In the genomic region with DNA sequence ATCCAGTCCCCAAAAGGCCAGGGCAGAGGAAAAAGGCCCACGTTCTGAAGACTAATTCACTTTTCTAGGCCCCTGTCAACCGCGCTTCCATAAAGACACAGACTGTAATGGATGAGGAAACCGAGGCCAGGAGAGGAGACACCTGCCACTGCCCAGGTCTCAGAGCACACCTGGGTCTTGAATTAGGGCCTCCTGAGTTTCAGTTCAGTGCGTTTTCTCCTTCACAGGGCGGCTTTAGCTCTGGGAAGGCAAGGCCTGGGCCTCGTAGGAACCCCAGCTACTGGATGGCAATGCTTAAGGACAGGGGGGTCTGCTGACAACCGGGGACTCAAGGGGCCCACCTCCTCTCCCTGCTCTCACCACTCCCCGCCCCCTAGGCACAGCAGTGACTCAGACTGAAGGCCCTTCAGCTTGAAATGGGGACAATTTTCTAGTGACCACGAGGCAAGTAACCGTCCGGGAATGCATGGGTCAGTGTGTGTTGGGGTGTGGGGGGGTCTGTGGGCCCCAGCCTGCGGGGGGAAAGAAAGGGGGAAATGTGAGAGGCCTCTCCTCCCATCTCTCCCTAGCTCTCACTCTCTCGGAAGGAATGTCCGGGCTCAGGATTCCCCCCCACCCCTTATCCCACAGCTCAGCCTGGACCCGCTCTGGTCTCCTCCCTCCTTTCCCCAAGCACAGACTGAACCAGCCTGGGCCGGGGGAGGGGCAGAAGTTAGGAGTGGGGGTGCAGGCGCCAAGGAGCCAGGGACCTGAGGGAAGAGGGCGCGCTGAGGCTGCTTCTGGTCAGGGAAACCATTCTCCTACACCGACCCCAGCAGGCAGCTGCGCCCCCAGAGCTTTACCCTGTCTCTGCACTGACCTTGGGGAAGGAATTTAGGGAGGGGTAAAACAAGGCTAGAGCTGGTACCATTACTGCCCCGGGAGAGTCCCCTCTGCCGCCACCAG, we compare ENCODE assay signal across 7 cellular contexts. TPM values are rescaled to one million over a fixed set of nuclear protein-coding genes. Genes with fewer than 3 reads are reported as not detected.
DNase-seq lines count a peak whose midpoint lies in the region; ATAC-seq and TF ChIP-seq lines count a peak whose summit lies in the region.

No MANE protein-coding gene starts in this region.

- DNase-seq in H7 (peak; percentile 93), activated B cell treated with CpG ODN at 0.5 μM for 24 hours (no peak), hepatocyte (ENCODE audit: low spot score) (peak; percentile 85), NCI-H748 (lab: John Stamatoyannopoulos, UW; ENCODE audit: unreplicated experiment) (no peak)
- DNase-seq in stimulated activated naive B cell treated with anti-CD40 and anti-IgM and Interleukin-4, amounts not matched to agents 10 μg/mL and 1 μg/mL and 100 μg/mL, for 72 hours, result no peak

- H3K27me3 ChIP-seq in H7 (ENCODE audit: control insufficient read depth, insufficient read depth, low read length) (no peaks in the 10 kb centered on the region), hepatocyte (no peaks in the 10 kb centered on the region)

- peak overlapping the region; percentile 62 for H3K4me3 Mint-ChIP-seq in activated B cell treated with CpG ODN at 0.5 μM for 24 hours
- peak overlapping the region; percentile 69 to 83 for H3K4me3 Mint-ChIP-seq in stimulated activated naive B cell treated with anti-CD40 and anti-IgM and Interleukin-4, amounts not matched to agents 10 μg/mL and 1 μg/mL and 100 μg/mL, for 72 hours

- H3K36me3 ChIP-seq in H7 (replicated peaks; ENCODE audit: control insufficient read depth, insufficient read depth, low read length) (no peaks in the 10 kb centered on the region), hepatocyte (replicated peaks; ENCODE audit: insufficient read depth, low read depth) (no peaks in the 10 kb centered on the region)

- no peaks in the 10 kb centered on the region for H4K20me1 ChIP-seq in hepatocyte (ENCODE audit: insufficient read depth, poor library complexity, severe bottlenecking)

- peak overlapping the region; percentile 96 for H3K27ac ChIP-seq in hepatocyte

- no peaks in the 10 kb centered on the region for H3K36me3 Mint-ChIP-seq in activated B cell treated with CpG ODN at 0.5 μM for 24 hours (ENCODE audit: low read depth)
- no peaks in the 10 kb centered on the region for H3K36me3 Mint-ChIP-seq in stimulated activated naive B cell treated with anti-CD40 and anti-IgM and Interleukin-4, amounts not matched to agents 10 μg/mL and 1 μg/mL and 100 μg/mL, for 72 hours

- TF ChIP-seq CTCF in activated B cell treated with CpG ODN at 0.5 μM for 24 hours (IDR thresholded peaks at IDR 0.05) (no peak), hepatocyte (IDR thresholded peaks at IDR 0.05; ENCODE audit: poor library complexity) (no peak)

- H3K27ac Mint-ChIP-seq in activated B cell treated with CpG ODN at 0.5 μM for 24 hours, result no peak overlapping the region
- no peak overlapping the region for H3K27ac Mint-ChIP-seq in stimulated activated naive B cell treated with anti-CD40 and anti-IgM and Interleukin-4, amounts not matched to agents 10 μg/mL and 1 μg/mL and 100 μg/mL, for 72 hours

- no peak overlapping the region for H2AFZ ChIP-seq in hepatocyte

- H3K9me3 Mint-ChIP-seq in activated B cell treated with CpG ODN at 0.5 μM for 24 hours, result no peaks in the 10 kb centered on the region
- no peaks in the 10 kb centered on the region for H3K9me3 Mint-ChIP-seq in stimulated activated naive B cell treated with anti-CD40 and anti-IgM and Interleukin-4, amounts not matched to agents 10 μg/mL and 1 μg/mL and 100 μg/mL, for 72 hours

- peak overlapping the region; percentile 95 for H3K4me2 ChIP-seq in hepatocyte

- 38% methylated on average over 20 of the region's 24 CpGs for WGBS in hepatocyte (ENCODE audit: low lambda C conversion rate, missing lambda C conversion rate)

- no peak for ATAC-seq in activated B cell treated with CpG ODN at 0.5 μM for 24 hours (ENCODE audit: low read depth)
- peak in 1 of 2 donors; percentile 24 for ATAC-seq in stimulated activated naive B cell treated with anti-CD40 and anti-IgM and Interleukin-4, amounts not matched to agents 10 μg/mL and 1 μg/mL and 100 μg/mL, for 72 hours (replicated peaks)
- no peak for ATAC-seq in GM19452 (IDR thresholded peaks at IDR 0.05; ENCODE audit: unreplicated experiment)
- no peak for ATAC-seq in HG02981 (IDR thresholded peaks at IDR 0.05; ENCODE audit: unreplicated experiment)

- intact Hi-C loops in activated B cell treated with CpG ODN at 0.5 μM for 24 hours (cut with micrococcal nuclease), result no loop called here

- H3K4me1 Mint-ChIP-seq in activated B cell treated with CpG ODN at 0.5 μM for 24 hours, result peaks cover 9% of the 10 kb centered on the region
- H3K4me1 Mint-ChIP-seq in stimulated activated naive B cell treated with anti-CD40 and anti-IgM and Interleukin-4, amounts not matched to agents 10 μg/mL and 1 μg/mL and 100 μg/mL, for 72 hours, result peaks cover 9 to 15% of the 10 kb centered on the region in 2 donors

- H3K79me2 ChIP-seq in hepatocyte, result peaks cover 69% of the 10 kb centered on the region

- POLR2A ChIA-PET in activated B cell treated with CpG ODN at 0.5 μM for 24 hours (lab: Charles Lee), result interaction anchor here (0.6 kb wide), 1 partner anchor 174 kb away, joined by 3 read pairs; no protein-coding TSS in a partner anchor

- H3K4me1 ChIP-seq in hepatocyte (ENCODE audit: insufficient read depth), result peaks cover 52% of the 10 kb centered on the region

- H3K4me3 ChIP-seq in H7 (ENCODE audit: insufficient read depth, low read depth, low read length), result peak overlapping the region; percentile 64
- H3K4me3 ChIP-seq in hepatocyte, result peak overlapping the region; percentile 17

- CTCF ChIA-PET in activated B cell treated with CpG ODN at 0.5 μM for 24 hours (lab: Charles Lee), result interaction anchor here (1.7 kb wide), 1 partner anchor 56 kb away, joined by 4 read pairs; no protein-coding TSS in a partner anchor

- peaks cover 47% of the 10 kb centered on the region for H3K27me3 Mint-ChIP-seq in activated B cell treated with CpG ODN at 0.5 μM for 24 hours
- H3K27me3 Mint-ChIP-seq in stimulated activated naive B cell treated with anti-CD40 and anti-IgM and Interleukin-4, amounts not matched to agents 10 μg/mL and 1 μg/mL and 100 μg/mL, for 72 hours, result peaks cover 56 to 71% of the 10 kb centered on the region in 2 donors

- no peaks in the 10 kb centered on the region for H3K9me2 ChIP-seq in hepatocyte (replicated peaks; ENCODE audit: insufficient read depth)

- no peaks in the 10 kb centered on the region for H3K9me3 ChIP-seq in hepatocyte (ENCODE audit: low read depth)

RNA-seq across cellular contexts. Expression of a gene that starts 17.2 kb away (rescaled TPM):
- total RNA-seq in H7 (2014; rRNA removed; shearing (Covaris generic)), result 1.6 and 5.0 TPM in 2 replicates
- total RNA-seq in activated B cell treated with CpG ODN at 0.5 μM for 24 hours (not detected in 2 replicates), hepatocyte (20.3 and 22.9 TPM in 2 replicates)
- polyA plus RNA-seq in hepatocyte, result 275 and 276 TPM in 2 replicates

RNA-seq across cellular contexts. Expression of a gene that starts 52.6 kb away (rescaled TPM):
- 80.8 and 109 TPM in 2 replicates for total RNA-seq in H7 (2014; rRNA removed; shearing (Covaris generic))
- 48.1 and 53.6 TPM in 2 replicates for total RNA-seq in activated B cell treated with CpG ODN at 0.5 μM for 24 hours
- 26.6 and 28.2 TPM in 2 replicates for total RNA-seq in hepatocyte
- polyA plus RNA-seq in hepatocyte, result 42.9 and 52.4 TPM in 2 replicates

Comparison
In these comparisons a context has a peak if more than half of its experiments do, and no peak if none do; other contexts are left out.
1. DNase-seq: peak in H7 (single experiment) and hepatocyte (single experiment); none in activated B cell treated with CpG ODN at 0.5 μM for 24 hours (single experiment), stimulated activated naive B cell treated with anti-CD40 and anti-IgM and Interleukin-4, amounts not matched to agents 10 μg/mL and 1 μg/mL and 100 μg/mL, for 72 hours (single experiment) and NCI-H748 (single experiment).